Comparison of ENCODE assay signal across 22 cellular contexts in genomic region chr5:135451581-135452360, GRCh38. TPM values are rescaled to one million over a fixed set of nuclear protein-coding genes. Genes with fewer than 3 reads are reported as not detected.
DNase-seq lines count a peak whose midpoint lies in the region; ATAC-seq and TF ChIP-seq lines count a peak whose summit lies in the region.
"Had no signal": no experiment of that assay in that cellular context is flagged by ENCODE, and none has a peak within 500 bp of the region (broad histone marks: within the 10 kb centered on the region; RNA-seq: fewer than 3 reads in every experiment).

TSS of gene TIFAB (minus strand) at chr5:135452351. CDS start at chr5:135449939, 2,412 bp downstream.

- H3K9me3 ChIP-seq in right atrium auricular region: no peaks in the 10 kb centered on the region
- no peaks in the 10 kb centered on the region for H3K9me3 ChIP-seq in uterus
- H3K9me3 ChIP-seq: SJCRH30 had no signal

- H3K4me1 ChIP-seq in right atrium auricular region: no peaks in the 10 kb centered on the region
- no peaks in the 10 kb centered on the region for H3K4me1 ChIP-seq in uterus
- H3K4me1 ChIP-seq: SJCRH30 had no signal

- ATAC-seq in HG03135 (IDR thresholded peaks at IDR 0.05; ENCODE audit: unreplicated experiment): no peak
- ATAC-seq: HepG2, K562 had no signal

- no peak for TF ChIP-seq POLR2A in uterus (IDR thresholded peaks at IDR 0.05)

- intact Hi-C loops in cardiac septum (cut with DNase I): no loop called here
- intact Hi-C loops in uterus (cut with DNase I; ENCODE audit: low total_unique reads): no loop called here

- TF ChIP-seq CTCF in right atrium auricular region (IDR thresholded peaks at IDR 0.05): no peak
- no peak for TF ChIP-seq CTCF in uterus (IDR thresholded peaks at IDR 0.05)

- H3K27ac ChIP-seq in right atrium auricular region: no peak within 1 kb of the TSS
- H3K27ac ChIP-seq in uterus: no peak within 1 kb of the TSS
- H3K27ac ChIP-seq: 22Rv1, C4-2B, SJCRH30 had no signal

- H3K4me3 ChIP-seq in right atrium auricular region (no peak within 1 kb of the TSS), uterus (no peak within 1 kb of the TSS)
- H3K4me3 ChIP-seq: K562, SJCRH30 had no signal

- H3K27me3 ChIP-seq in right atrium auricular region: no peaks in the 10 kb centered on the region
- no peaks in the 10 kb centered on the region for H3K27me3 ChIP-seq in uterus

- DNase-seq in DMS 273 (lab: John Stamatoyannopoulos, UW; ENCODE audit: unreplicated experiment): peak; percentile 59
- DNase-seq in DMS 273 treated with DMSO at 0.1 percent for 48 hours (lab: John Stamatoyannopoulos, UW): no peak
- peak; percentile 58 for DNase-seq in cardiac septum (ENCODE audit: low spot score)
- DNase-seq in right atrium auricular region (ENCODE audit: low spot score): no peak
- peak; percentile 36 for DNase-seq in islet precursor cell
- no peak for DNase-seq in uterus
- DNase-seq in NCI-H2107 (lab: John Stamatoyannopoulos, UW): no peak
- DNase-seq: ACHN; MM.1S; NCI-H1048; NCI-H1417 treated with DMSO at 0.1 percent for 48 hours; NCI-H187; NCI-H2227 treated with DMSO at 0.1 percent for 48 hours; NCI-H510A; NK-92 treated with Interleukin-12 subunit alpha and Interleukin-12 subunit beta, amount 100 ng/mL, for 24 hours; SJCRH30 had no signal

- H3K36me3 ChIP-seq in right atrium auricular region (no peaks in the 10 kb centered on the region), uterus (no peaks in the 10 kb centered on the region)
- H3K36me3 ChIP-seq: SJCRH30 had no signal

RNA-seq across cellular contexts. Expression of gene TIFAB, which starts in this region (rescaled TPM):
- total RNA-seq in cardiac septum: not detected
- not detected for total RNA-seq in right atrium auricular region
- under 1 TPM in 1 of 4 donors, not detected in 3; 0.28 TPM for total RNA-seq in uterus
- total RNA-seq: HepG2, K562, LHCN-M2, SJCRH30 had no signal

Comparison
In these comparisons a context has a peak if more than half of its experiments do, and no peak if none do; other contexts are left out.
1. DNase-seq: peak in DMS 273 (single experiment) and islet precursor cell (single experiment); none in DMS 273 treated with DMSO at 0.1 percent for 48 hours (single experiment), right atrium auricular region (single experiment), uterus (0 of 2) and NCI-H2107 (single experiment).
2. Peak in DNase-seq in cardiac septum; RNA of the gene not detected or under 1 TPM.